In the genomic region with DNA sequence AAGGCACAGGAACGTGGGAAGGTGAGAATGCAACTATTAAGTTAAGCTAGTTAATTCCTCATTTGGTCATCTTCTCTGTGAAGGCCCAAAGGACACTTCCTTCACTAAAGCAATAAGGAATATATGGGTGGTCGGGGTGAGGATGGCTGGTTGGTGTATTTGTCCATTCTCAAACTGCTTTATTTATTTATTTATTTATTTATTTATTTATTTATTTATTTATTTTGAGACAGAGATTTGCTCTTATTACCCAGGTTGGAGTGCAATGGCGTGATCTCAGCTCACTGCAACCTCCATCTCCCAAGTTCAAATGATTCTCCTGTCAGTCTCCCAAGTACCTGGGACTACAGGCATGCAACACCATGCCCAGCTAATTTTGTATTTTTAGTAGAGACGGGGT, we compare ENCODE assay signal across 4 cellular contexts.
DNase-seq lines count a peak whose midpoint lies in the region; ATAC-seq, FAIRE-seq and TF ChIP-seq lines count a peak whose summit lies in the region.
"Not testable (repeated sequence)": the region's sequence is repeated elsewhere in the genome, so short reads cannot be mapped to it uniquely, and the experiment has no call there.

No MANE protein-coding gene starts in this region.

- H3K4me3 ChIP-seq in A549; HEK293 (ENCODE audit: low read depth, low read length); sigmoid colon: not testable (repeated sequence)

- not testable (repeated sequence) for TF ChIP-seq EP300 in A549 (IDR thresholded peaks at IDR 0.05); sigmoid colon (IDR thresholded peaks at IDR 0.05)

- not testable (repeated sequence) for H3K4me2 ChIP-seq in A549

- H3K27ac ChIP-seq in A549; HEK293 (ENCODE audit: extremely low read depth, low read depth, low read length); sigmoid colon: not testable (repeated sequence)

- H3K4me3 Mint-ChIP-seq in T-helper 17 cell = not testable (repeated sequence)

- not testable (repeated sequence) for DNase-seq in A549 (ENCODE audit: low read depth in 1 of 2, low spot score in 1 of 2); T-helper 17 cell
- DNase-seq in sigmoid colon = peak; percentile 13

- not testable (repeated sequence) for TF ChIP-seq RAD21 in A549 (conservative IDR thresholded peaks at IDR 0.05 in 1 of 2, IDR thresholded peaks at IDR 0.05 in 1 of 2)

- CTCF ChIA-PET in A549 (lab: Yijun Ruan, JAX) = interaction anchor here (1.9 kb wide), 1 partner anchor 11 kb away, joined by 5 read pairs; no protein-coding TSS in a partner anchor
- CTCF ChIA-PET in HEK293 (lab: Yijun Ruan, JAX) = interaction anchor here (0.6 to 1.9 kb wide), 4 partner anchors 11 to 923 kb away, joined by 3 to 8 read pairs (median 4); no protein-coding TSS in a partner anchor

- WGBS in A549 (ENCODE audit: missing lambda C conversion rate) = 43% methylated on average over 4 of the region's 4 CpGs
- 92 to 95% methylated on average over 4 of the region's 4 CpGs for WGBS in sigmoid colon, 2 donors

- H3K36me3 ChIP-seq in HEK293 (ENCODE audit: control insufficient read depth in 2 of 2, insufficient read depth in 1 of 2, low read length in 2 of 2); sigmoid colon: not testable (repeated sequence)

- H3K9me3 ChIP-seq in A549; HEK293 (ENCODE audit: control insufficient read depth, insufficient read depth, low read depth, low read length); T-helper 17 cell (ENCODE audit: control insufficient read depth, low read length, poor library complexity, severe bottlenecking); sigmoid colon: not testable (repeated sequence)

- not testable (repeated sequence) for ATAC-seq in A549, T-helper 17 cell

- not testable (repeated sequence) for H3K4me1 ChIP-seq in A549; HEK293 (ENCODE audit: control insufficient read depth, insufficient read depth, low read length); sigmoid colon

- peak overlapping the region; percentile 10 for H3K27ac Mint-ChIP-seq in T-helper 17 cell

- not testable (repeated sequence) for FAIRE-seq in A549 (lab: Jason Lieb, UNC)

- H3K4me1 Mint-ChIP-seq in T-helper 17 cell = peaks cover 15% of the 10 kb centered on the region

- TF ChIP-seq CTCF in A549 (IDR thresholded peaks at IDR 0.05); HEK293 (tag by site-specific recombination; IDR thresholded peaks at IDR 0.05); sigmoid colon (IDR thresholded peaks at IDR 0.05): not testable (repeated sequence)

- H3K27me3 Mint-ChIP-seq in T-helper 17 cell = not testable (repeated sequence)

- not testable (repeated sequence) for H3K36me3 Mint-ChIP-seq in T-helper 17 cell (ENCODE audit: low read depth)

- intact Hi-C loops in sigmoid colon (cut with DNase I) = not testable (repeated sequence)

- H3K27me3 ChIP-seq in sigmoid colon = not testable (repeated sequence)

- POLR2A ChIA-PET in A549 (lab: Yijun Ruan, JAX); HEK293 (lab: Yijun Ruan, JAX): not testable (repeated sequence)

- TF ChIP-seq POLR2A in A549 (IDR thresholded peaks at IDR 0.05; ENCODE audit: low read length); sigmoid colon (IDR thresholded peaks at IDR 0.05): not testable (repeated sequence)

TF ChIP-seq in A549, 52 proteins besides CTCF, POLR2A, EP300 and RAD21:
- peak; percentile 88 for TF ChIP-seq ZC3H11A (IDR thresholded peaks at IDR 0.05)

TF ChIP-seq in HEK293, 187 proteins besides CTCF, POLR2A, EP300 and RAD21 (continues in another document):
- TF ChIP-seq SP3 (tag by site-specific recombination; IDR thresholded peaks at IDR 0.05) (peak; percentile 18; the same call in 1 of the 2 replicates), ZNF354C (tag by site-specific recombination; IDR thresholded peaks at IDR 0.05; ENCODE audit: borderline replicate concordance, low read depth) (0 out of 2 replicates have a peak, but pooled peaks have one; percentile 29), ZNF266 (tag by site-specific recombination; IDR thresholded peaks at IDR 0.05; ENCODE audit: low read depth) (peak; percentile 84), ZNF292 (tag by site-specific recombination; IDR thresholded peaks at IDR 0.05; ENCODE audit: borderline replicate concordance, low read depth) (0 out of 2 replicates have a peak, but pooled peaks have one; percentile 43), ZBTB11 (tag by site-specific recombination; conservative IDR thresholded peaks at IDR 0.05; ENCODE audit: low read depth) (peak; percentile 73), ZNF555 (tag by site-specific recombination; conservative IDR thresholded peaks at IDR 0.05) (peak; percentile 81), ZNF530 (tag by site-specific recombination; IDR thresholded peaks at IDR 0.05; ENCODE audit: low read depth) (peak; percentile 42; the same call in 1 of the 2 replicates), ZNF214 (tag by site-specific recombination; IDR thresholded peaks at IDR 0.05; ENCODE audit: borderline replicate concordance) (peak; percentile 39; the same call in 1 of the 2 replicates), ZNF394 (tag by site-specific recombination; IDR thresholded peaks at IDR 0.05; ENCODE audit: borderline replicate concordance) (peak; percentile 88), ZNF654 (tag by site-specific recombination; IDR thresholded peaks at IDR 0.05; ENCODE audit: low read depth) (peak; percentile 40), ZNF140 (tag by site-specific recombination; IDR thresholded peaks at IDR 0.05) (peak; percentile 69; the same call in 1 of the 2 replicates), ZNF426 (tag by site-specific recombination; IDR thresholded peaks at IDR 0.05) (peak; percentile 86), ZFP37 (tag by site-specific recombination; IDR thresholded peaks at IDR 0.05) (0 out of 2 replicates have a peak, but pooled peaks have one; percentile 24), ZNF664 (tag by site-specific recombination; IDR thresholded peaks at IDR 0.05) (0 out of 2 replicates have a peak, but pooled peaks have one; percentile 21)
- TF ChIP-seq, protein P1, sequence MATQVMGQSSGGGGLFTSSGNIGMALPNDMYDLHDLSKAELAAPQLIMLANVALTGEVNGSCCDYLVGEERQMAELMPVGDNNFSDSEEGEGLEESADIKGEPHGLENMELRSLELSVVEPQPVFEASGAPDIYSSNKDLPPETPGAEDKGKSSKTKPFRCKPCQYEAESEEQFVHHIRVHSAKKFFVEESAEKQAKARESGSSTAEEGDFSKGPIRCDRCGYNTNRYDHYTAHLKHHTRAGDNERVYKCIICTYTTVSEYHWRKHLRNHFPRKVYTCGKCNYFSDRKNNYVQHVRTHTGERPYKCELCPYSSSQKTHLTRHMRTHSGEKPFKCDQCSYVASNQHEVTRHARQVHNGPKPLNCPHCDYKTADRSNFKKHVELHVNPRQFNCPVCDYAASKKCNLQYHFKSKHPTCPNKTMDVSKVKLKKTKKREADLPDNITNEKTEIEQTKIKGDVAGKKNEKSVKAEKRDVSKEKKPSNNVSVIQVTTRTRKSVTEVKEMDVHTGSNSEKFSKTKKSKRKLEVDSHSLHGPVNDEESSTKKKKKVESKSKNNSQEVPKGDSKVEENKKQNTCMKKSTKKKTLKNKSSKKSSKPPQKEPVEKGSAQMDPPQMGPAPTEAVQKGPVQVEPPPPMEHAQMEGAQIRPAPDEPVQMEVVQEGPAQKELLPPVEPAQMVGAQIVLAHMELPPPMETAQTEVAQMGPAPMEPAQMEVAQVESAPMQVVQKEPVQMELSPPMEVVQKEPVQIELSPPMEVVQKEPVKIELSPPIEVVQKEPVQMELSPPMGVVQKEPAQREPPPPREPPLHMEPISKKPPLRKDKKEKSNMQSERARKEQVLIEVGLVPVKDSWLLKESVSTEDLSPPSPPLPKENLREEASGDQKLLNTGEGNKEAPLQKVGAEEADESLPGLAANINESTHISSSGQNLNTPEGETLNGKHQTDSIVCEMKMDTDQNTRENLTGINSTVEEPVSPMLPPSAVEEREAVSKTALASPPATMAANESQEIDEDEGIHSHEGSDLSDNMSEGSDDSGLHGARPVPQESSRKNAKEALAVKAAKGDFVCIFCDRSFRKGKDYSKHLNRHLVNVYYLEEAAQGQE (tag by site-specific recombination; IDR thresholded peaks at IDR 0.05) = peak; percentile 66; the same call in 1 of the 2 replicates
